In the genomic region with DNA sequence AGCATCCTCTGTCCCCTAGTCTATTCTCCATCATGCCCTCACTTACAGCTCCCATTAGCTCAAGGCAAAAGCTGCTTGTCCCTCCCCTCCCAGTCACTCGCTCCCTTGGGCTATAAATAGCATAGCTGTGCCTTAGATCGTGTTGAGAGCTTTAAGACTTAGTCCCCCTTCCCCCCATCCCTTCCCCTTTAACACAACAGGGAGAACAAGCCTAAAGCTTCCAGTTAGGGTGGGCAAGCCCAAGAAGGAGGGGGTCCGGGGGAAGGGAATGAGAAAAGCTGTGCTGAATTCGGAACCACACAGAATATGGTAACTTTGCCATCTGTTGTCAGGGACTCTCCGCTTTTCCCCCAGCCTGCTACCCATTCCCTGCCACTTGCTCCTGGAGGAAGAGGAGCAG, we compare ENCODE assay signal across 1 cellular context.
TF ChIP-seq lines count a peak whose summit lies in the region.

No MANE protein-coding gene starts in this region.

TF ChIP-seq in GM23338, 12 proteins besides CTCF, POLR2A, EP300 and RAD21:
- TF ChIP-seq, protein P1, sequence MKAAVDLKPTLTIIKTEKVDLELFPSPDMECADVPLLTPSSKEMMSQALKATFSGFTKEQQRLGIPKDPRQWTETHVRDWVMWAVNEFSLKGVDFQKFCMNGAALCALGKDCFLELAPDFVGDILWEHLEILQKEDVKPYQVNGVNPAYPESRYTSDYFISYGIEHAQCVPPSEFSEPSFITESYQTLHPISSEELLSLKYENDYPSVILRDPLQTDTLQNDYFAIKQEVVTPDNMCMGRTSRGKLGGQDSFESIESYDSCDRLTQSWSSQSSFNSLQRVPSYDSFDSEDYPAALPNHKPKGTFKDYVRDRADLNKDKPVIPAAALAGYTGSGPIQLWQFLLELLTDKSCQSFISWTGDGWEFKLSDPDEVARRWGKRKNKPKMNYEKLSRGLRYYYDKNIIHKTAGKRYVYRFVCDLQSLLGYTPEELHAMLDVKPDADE (IDR thresholded peaks at IDR 0.05): no peak
- TF ChIP-seq, protein P2, sequence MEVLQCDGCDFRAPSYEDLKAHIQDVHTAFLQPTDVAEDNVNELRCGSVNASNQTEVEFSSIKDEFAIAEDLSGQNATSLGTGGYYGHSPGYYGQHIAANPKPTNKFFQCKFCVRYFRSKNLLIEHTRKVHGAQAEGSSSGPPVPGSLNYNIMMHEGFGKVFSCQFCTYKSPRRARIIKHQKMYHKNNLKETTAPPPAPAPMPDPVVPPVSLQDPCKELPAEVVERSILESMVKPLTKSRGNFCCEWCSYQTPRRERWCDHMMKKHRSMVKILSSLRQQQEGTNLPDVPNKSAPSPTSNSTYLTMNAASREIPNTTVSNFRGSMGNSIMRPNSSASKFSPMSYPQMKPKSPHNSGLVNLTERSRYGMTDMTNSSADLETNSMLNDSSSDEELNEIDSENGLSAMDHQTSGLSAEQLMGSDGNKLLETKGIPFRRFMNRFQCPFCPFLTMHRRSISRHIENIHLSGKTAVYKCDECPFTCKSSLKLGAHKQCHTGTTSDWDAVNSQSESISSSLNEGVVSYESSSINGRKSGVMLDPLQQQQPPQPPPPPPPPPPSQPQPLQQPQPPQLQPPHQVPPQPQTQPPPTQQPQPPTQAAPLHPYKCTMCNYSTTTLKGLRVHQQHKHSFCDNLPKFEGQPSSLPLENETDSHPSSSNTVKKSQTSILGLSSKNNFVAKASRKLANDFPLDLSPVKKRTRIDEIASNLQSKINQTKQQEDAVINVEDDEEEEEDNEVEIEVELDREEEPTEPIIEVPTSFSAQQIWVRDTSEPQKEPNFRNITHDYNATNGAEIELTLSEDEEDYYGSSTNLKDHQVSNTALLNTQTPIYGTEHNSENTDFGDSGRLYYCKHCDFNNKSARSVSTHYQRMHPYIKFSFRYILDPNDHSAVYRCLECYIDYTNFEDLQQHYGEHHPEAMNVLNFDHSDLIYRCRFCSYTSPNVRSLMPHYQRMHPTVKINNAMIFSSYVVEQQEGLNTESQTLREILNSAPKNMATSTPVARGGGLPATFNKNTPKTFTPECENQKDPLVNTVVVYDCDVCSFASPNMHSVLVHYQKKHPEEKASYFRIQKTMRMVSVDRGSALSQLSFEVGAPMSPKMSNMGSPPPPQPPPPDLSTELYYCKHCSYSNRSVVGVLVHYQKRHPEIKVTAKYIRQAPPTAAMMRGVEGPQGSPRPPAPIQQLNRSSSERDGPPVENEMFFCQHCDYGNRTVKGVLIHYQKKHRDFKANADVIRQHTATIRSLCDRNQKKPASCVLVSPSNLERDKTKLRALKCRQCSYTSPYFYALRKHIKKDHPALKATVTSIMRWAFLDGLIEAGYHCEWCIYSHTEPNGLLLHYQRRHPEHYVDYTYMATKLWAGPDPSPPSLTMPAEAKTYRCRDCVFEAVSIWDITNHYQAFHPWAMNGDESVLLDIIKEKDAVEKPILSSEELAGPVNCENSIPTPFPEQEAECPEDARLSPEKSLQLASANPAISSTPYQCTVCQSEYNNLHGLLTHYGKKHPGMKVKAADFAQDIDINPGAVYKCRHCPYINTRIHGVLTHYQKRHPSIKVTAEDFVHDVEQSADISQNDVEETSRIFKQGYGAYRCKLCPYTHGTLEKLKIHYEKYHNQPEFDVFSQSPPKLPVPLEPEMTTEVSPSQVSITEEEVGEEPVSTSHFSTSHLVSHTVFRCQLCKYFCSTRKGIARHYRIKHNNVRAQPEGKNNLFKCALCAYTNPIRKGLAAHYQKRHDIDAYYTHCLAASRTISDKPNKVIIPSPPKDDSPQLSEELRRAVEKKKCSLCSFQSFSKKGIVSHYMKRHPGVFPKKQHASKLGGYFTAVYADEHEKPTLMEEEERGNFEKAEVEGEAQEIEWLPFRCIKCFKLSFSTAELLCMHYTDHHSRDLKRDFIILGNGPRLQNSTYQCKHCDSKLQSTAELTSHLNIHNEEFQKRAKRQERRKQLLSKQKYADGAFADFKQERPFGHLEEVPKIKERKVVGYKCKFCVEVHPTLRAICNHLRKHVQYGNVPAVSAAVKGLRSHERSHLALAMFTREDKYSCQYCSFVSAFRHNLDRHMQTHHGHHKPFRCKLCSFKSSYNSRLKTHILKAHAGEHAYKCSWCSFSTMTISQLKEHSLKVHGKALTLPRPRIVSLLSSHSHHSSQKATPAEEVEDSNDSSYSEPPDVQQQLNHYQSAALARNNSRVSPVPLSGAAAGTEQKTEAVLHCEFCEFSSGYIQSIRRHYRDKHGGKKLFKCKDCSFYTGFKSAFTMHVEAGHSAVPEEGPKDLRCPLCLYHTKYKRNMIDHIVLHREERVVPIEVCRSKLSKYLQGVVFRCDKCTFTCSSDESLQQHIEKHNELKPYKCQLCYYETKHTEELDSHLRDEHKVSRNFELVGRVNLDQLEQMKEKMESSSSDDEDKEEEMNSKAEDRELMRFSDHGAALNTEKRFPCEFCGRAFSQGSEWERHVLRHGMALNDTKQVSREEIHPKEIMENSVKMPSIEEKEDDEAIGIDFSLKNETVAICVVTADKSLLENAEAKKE (CRISPR knock-in tag; IDR thresholded peaks at IDR 0.05): no peak
- no peak for TF ChIP-seq NANOG (IDR thresholded peaks at IDR 0.05; ENCODE audit: borderline replicate concordance)
- TF ChIP-seq EZH2phosphoT487 (IDR thresholded peaks at IDR 0.05; ENCODE audit: unreplicated experiment): no peak
- TF ChIP-seq EZH2 (IDR thresholded peaks at IDR 0.05; ENCODE audit: low read depth, unreplicated experiment): no peak
- TF ChIP-seq, protein P3, sequence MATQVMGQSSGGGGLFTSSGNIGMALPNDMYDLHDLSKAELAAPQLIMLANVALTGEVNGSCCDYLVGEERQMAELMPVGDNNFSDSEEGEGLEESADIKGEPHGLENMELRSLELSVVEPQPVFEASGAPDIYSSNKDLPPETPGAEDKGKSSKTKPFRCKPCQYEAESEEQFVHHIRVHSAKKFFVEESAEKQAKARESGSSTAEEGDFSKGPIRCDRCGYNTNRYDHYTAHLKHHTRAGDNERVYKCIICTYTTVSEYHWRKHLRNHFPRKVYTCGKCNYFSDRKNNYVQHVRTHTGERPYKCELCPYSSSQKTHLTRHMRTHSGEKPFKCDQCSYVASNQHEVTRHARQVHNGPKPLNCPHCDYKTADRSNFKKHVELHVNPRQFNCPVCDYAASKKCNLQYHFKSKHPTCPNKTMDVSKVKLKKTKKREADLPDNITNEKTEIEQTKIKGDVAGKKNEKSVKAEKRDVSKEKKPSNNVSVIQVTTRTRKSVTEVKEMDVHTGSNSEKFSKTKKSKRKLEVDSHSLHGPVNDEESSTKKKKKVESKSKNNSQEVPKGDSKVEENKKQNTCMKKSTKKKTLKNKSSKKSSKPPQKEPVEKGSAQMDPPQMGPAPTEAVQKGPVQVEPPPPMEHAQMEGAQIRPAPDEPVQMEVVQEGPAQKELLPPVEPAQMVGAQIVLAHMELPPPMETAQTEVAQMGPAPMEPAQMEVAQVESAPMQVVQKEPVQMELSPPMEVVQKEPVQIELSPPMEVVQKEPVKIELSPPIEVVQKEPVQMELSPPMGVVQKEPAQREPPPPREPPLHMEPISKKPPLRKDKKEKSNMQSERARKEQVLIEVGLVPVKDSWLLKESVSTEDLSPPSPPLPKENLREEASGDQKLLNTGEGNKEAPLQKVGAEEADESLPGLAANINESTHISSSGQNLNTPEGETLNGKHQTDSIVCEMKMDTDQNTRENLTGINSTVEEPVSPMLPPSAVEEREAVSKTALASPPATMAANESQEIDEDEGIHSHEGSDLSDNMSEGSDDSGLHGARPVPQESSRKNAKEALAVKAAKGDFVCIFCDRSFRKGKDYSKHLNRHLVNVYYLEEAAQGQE (IDR thresholded peaks at IDR 0.05; ENCODE audit: unreplicated experiment): no peak
- TF ChIP-seq POLR2AphosphoS5 (IDR thresholded peaks at IDR 0.05; ENCODE audit: low read depth): no peak
